In the genomic region with DNA sequence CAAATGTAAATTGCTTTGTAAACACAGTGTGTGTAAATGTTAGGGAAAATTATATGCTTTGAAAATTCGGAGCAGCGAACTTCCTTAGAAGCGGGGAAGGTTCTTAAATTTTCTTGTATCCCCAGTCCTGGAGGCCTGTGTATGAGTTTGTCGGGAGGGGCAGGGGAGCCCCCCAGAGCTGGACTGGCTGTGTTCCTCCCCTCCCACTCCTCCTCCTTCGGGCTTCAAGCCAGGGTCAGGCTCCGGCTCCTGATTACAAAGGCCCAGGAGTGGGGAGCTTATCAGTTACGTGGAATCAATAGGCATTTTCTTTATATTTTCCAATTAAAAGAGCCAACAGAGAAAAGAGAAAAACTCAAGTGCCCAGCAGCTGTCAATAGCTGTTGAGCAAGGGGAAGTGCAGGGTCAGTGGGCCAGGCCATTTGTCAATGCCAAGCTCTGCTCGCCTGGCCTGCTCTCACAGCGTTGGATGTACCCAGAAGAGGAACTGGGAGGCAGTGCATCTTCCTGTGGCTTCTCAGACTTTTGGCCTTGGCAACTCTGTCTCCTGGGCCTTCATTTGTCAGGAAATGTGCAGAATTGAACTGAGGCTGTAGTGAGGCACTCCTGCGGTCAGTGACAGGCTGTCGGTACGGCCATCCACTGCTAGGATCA, we compare ENCODE assay signal across 18 cellular contexts.
DNase-seq lines count a peak whose midpoint lies in the region; ATAC-seq, FAIRE-seq and TF ChIP-seq lines count a peak whose summit lies in the region.
"Had no signal": no experiment of that assay in that cellular context is flagged by ENCODE, and none has a peak within 500 bp of the region (broad histone marks: within the 10 kb centered on the region; RNA-seq: fewer than 3 reads in every experiment).

No MANE protein-coding gene starts in this region.

- ATAC-seq in pancreas, result peak; percentile 42 to 76 (median 53)
- ATAC-seq in HG02885 (IDR thresholded peaks at IDR 0.05; ENCODE audit: poor library complexity, unreplicated experiment), result no peak
- ATAC-seq: WTC11 had no signal

- 43 to 44% methylated on average over 12 of the region's 12 CpGs for WGBS in pancreas, 2 donors

- TF ChIP-seq CTCF in chondrocyte (IDR thresholded peaks at IDR 0.05) (no peak), pancreas (IDR thresholded peaks at IDR 0.05) (no peak), foreskin fibroblast (IDR thresholded peaks at IDR 0.05; ENCODE audit: low read depth, low read length) (no peak)

- H3K27me3 Mint-ChIP-seq in chondrocyte (ENCODE audit: low read depth), result peaks cover 23% of the 10 kb centered on the region
- H3K27me3 Mint-ChIP-seq: activated naive CD8-positive, alpha-beta T cell treated with anti-CD3 and anti-CD28 coated beads for 36 hours had no signal

- H3K27me3 ChIP-seq in pancreas, result no peaks in the 10 kb centered on the region

- H3K27ac ChIP-seq in pancreas, result no peak overlapping the region
- H3K27ac ChIP-seq: KMS-11, parathyroid adenoma, SJCRH30 had no signal

- no peaks in the 10 kb centered on the region for H3K4me1 Mint-ChIP-seq in chondrocyte (ENCODE audit: low read depth)
- H3K4me1 Mint-ChIP-seq: activated naive CD8-positive, alpha-beta T cell treated with anti-CD3 and anti-CD28 coated beads for 36 hours had no signal

- H3K9me3 Mint-ChIP-seq in chondrocyte (ENCODE audit: low read depth), result no peaks in the 10 kb centered on the region
- H3K9me3 Mint-ChIP-seq: activated naive CD8-positive, alpha-beta T cell treated with anti-CD3 and anti-CD28 coated beads for 36 hours; memory B cell; WTC11 had no signal

- peak; percentile 73 for DNase-seq in GDM1 (lab: John Stamatoyannopoulos, UW)
- peak; percentile 55 for DNase-seq in NCI-H748 treated with DMSO at 0.1 percent for 48 hours (lab: John Stamatoyannopoulos, UW)
- DNase-seq in chondrocyte (ENCODE audit: low spot score), result peak; percentile 46
- DNase-seq in pancreas, result peak in 2 of 6 donors; percentile 28 to 54
- no peak for DNase-seq in stimulated activated CD4-positive, alpha-beta T cell treated with anti-CD3 and anti-CD28 coated beads, Interleukin-4, amount 100 ng/mL, for 1 hour
- no peak for DNase-seq in OCI-M2 (lab: John Stamatoyannopoulos, UW; ENCODE audit: unreplicated experiment)
- DNase-seq in foreskin fibroblast, result no peak
- DNase-seq: activated CD8-positive, alpha-beta memory T cell treated with anti-CD3 and anti-CD28 coated beads, Interleukin-2, amount 50 U/mL, for 4 hours; activated naive CD8-positive, alpha-beta T cell treated with anti-CD3 and anti-CD28 coated beads for 36 hours; erythroblast; GOT3; SJCRH30; stimulated activated naive CD4-positive, alpha-beta T cell had no signal

- no peaks in the 10 kb centered on the region for H3K36me3 ChIP-seq in pancreas
- H3K36me3 ChIP-seq: SJCRH30 had no signal

- FAIRE-seq in pancreas (lab: Jason Lieb, UNC), result no peak

- no peaks in the 10 kb centered on the region for H3K36me3 Mint-ChIP-seq in chondrocyte (ENCODE audit: low read depth)
- H3K36me3 Mint-ChIP-seq: activated naive CD8-positive, alpha-beta T cell treated with anti-CD3 and anti-CD28 coated beads for 36 hours; memory B cell; WTC11 had no signal

- H3K9me3 ChIP-seq in pancreas, result no peaks in the 10 kb centered on the region
- H3K9me3 ChIP-seq: SJCRH30 had no signal

- H3K27ac Mint-ChIP-seq in chondrocyte (ENCODE audit: unreplicated experiment), result no peak overlapping the region
- H3K27ac Mint-ChIP-seq: activated naive CD8-positive, alpha-beta T cell treated with anti-CD3 and anti-CD28 coated beads for 36 hours; memory B cell; WTC11 had no signal

- no peak overlapping the region for H3K4me3 Mint-ChIP-seq in chondrocyte (ENCODE audit: unreplicated experiment)
- H3K4me3 Mint-ChIP-seq: activated naive CD8-positive, alpha-beta T cell treated with anti-CD3 and anti-CD28 coated beads for 36 hours; memory B cell; WTC11 had no signal

- no peak overlapping the region for H3K4me3 ChIP-seq in pancreas
- no peak overlapping the region for H3K4me3 ChIP-seq in foreskin fibroblast (ENCODE audit: low read depth in 1 of 2, low read length in 2 of 2)
- H3K4me3 ChIP-seq: SJCRH30 had no signal

- peaks cover 4 to 9% (median 7%) of the 10 kb centered on the region in 3 donors for H3K4me1 ChIP-seq in pancreas
- H3K4me1 ChIP-seq: parathyroid adenoma, SJCRH30 had no signal

- intact Hi-C loops in pancreas (cut with DNase I), result no loop called here

Comparison
In these comparisons a context has a peak if more than half of its experiments do, and no peak if none do; other contexts are left out.
1. DNase-seq: peak in GDM1 (single experiment), NCI-H748 treated with DMSO at 0.1 percent for 48 hours (single experiment) and chondrocyte (single experiment); none in stimulated activated CD4-positive, alpha-beta T cell treated with anti-CD3 and anti-CD28 coated beads, Interleukin-4, amount 100 ng/mL, for 1 hour (single experiment), OCI-M2 (single experiment) and foreskin fibroblast (0 of 2).